8 cellular contexts compared by ENCODE assay signal in the genomic region with DNA sequence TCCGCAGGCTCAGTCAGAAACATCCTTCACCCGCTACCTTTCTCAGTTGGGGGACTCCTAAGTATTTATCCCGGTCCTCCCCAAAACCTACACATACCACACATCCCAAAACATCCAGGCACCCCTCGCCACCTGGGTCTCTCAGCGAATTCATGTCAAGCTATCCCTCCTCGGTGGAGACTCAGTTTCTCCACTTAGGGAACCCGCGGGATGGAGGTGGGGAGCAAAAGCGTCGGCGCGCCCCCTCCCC. TPM values are rescaled to one million over a fixed set of nuclear protein-coding genes. Genes with fewer than 3 reads are reported as not detected.
DNase-seq lines count a peak whose midpoint lies in the region; ATAC-seq and TF ChIP-seq lines count a peak whose summit lies in the region.

No MANE protein-coding gene starts in this region.

- TF ChIP-seq POLR2A in breast epithelium (IDR thresholded peaks at IDR 0.05): no peak
- no peak for TF ChIP-seq POLR2A in GM18505 (IDR thresholded peaks at IDR 0.05; ENCODE audit: borderline replicate concordance, extremely low read depth, insufficient read depth, insufficient read length)

- H3K27ac ChIP-seq in HL-60 (replicated peaks) (peak overlapping the region; percentile 88), breast epithelium (peak overlapping the region; percentile 98 to 99), mucosa of rectum (ENCODE audit: low read depth in 2 of 2, low read length in 2 of 2) (peak overlapping the region; percentile 99)

- TF ChIP-seq CTCF in AG10803 (conservative IDR thresholded peaks at IDR 0.05; ENCODE audit: low read length) (no peak), HL-60 (IDR thresholded peaks at IDR 0.05; ENCODE audit: insufficient read depth, low read length) (no peak), breast epithelium (IDR thresholded peaks at IDR 0.05) (no peak)

- H3K4me1 ChIP-seq in breast epithelium: peaks cover 16 to 31% of the 10 kb centered on the region in 2 donors
- peaks cover 30 to 38% of the 10 kb centered on the region in 2 donors for H3K4me1 ChIP-seq in mucosa of rectum (ENCODE audit: control insufficient read depth in 2 of 2, insufficient read depth in 2 of 2, low read length in 2 of 2)

- intact Hi-C loops in breast epithelium (cut with DNase I; ENCODE audit: low total_unique reads): no loop called here

- H3K9me3 ChIP-seq in breast epithelium: no peaks in the 10 kb centered on the region
- H3K9me3 ChIP-seq in mucosa of rectum (ENCODE audit: control insufficient read depth in 2 of 2, low read length in 2 of 2): no peaks in the 10 kb centered on the region

- ATAC-seq in GM18873 (IDR thresholded peaks at IDR 0.05; ENCODE audit: low FRiP score, unreplicated experiment): no peak
- no peak for ATAC-seq in GM21717 (IDR thresholded peaks at IDR 0.05; ENCODE audit: unreplicated experiment)
- ATAC-seq in GM18505 (IDR thresholded peaks at IDR 0.05; ENCODE audit: unreplicated experiment): no peak

- H3K36me3 ChIP-seq in breast epithelium (no peaks in the 10 kb centered on the region), mucosa of rectum (ENCODE audit: control insufficient read depth in 2 of 2, insufficient read depth in 2 of 2, low read length in 2 of 2) (peaks cover 0 to 3% of the 10 kb centered on the region in 2 donors)

- H3K4me3 ChIP-seq in AG10803 (ENCODE audit: low read length): peak overlapping the region; percentile 86
- peak overlapping the region; percentile 72 for H3K4me3 ChIP-seq in HL-60 (replicated peaks; ENCODE audit: insufficient read depth, low read length)
- peak overlapping the region; percentile 89 to 95 (median 89) for H3K4me3 ChIP-seq in breast epithelium
- peak overlapping the region; percentile 87 to 88 for H3K4me3 ChIP-seq in mucosa of rectum (ENCODE audit: low read length in 2 of 2)

- H3K27me3 ChIP-seq in HL-60 (ENCODE audit: insufficient read depth, poor library complexity, severe bottlenecking) (no peaks in the 10 kb centered on the region), breast epithelium (no peaks in the 10 kb centered on the region), mucosa of rectum (ENCODE audit: control insufficient read depth in 2 of 2, insufficient read depth in 2 of 2, low read length in 2 of 2) (no peaks in the 10 kb centered on the region)

- H3K9ac ChIP-seq in mucosa of rectum (ENCODE audit: low read depth in 1 of 2, low read length in 2 of 2): peak overlapping the region; percentile 89 to 93

- DNase-seq in AG10803 (ENCODE audit: low read depth) (no peak), HL-60 (ENCODE audit: low read depth in 1 of 2, low spot score in 1 of 2) (no peak), breast epithelium (ENCODE audit: low spot score in 2 of 2) (no peak), anterior cingulate cortex (lab: John Stamatoyannopoulos, UW) (no peak)

RNA-seq across cellular contexts. Expression of a gene that starts 1.2 kb away (rescaled TPM):
- 10 to 100 TPM; 45.6 to 82.5 (median 53.4) TPM for total RNA-seq in breast epithelium

RNA-seq across cellular contexts. Expression of a gene that starts 8.0 kb away (rescaled TPM):
- not detected for total RNA-seq in breast epithelium

RNA-seq across cellular contexts. Expression of a gene that starts 18.2 kb away (rescaled TPM):
- total RNA-seq in breast epithelium: 10 to 100 TPM; 27.0 to 42.7 (median 39.3) TPM

RNA-seq across cellular contexts. Expression of a gene that starts 26.9 kb away (rescaled TPM):
- 100 to 1,000 TPM in 1 of 3 donors, 10 to 100 TPM in 2; 44.6 to 104 (median 47.3) TPM for total RNA-seq in breast epithelium

RNA-seq across cellular contexts. Expression of a gene that starts 30.8 kb away (rescaled TPM):
- total RNA-seq in breast epithelium: 100 to 1,000 TPM in 2 of 3 donors, 10 to 100 TPM in 1; 94.4 to 177 (median 134) TPM
